Comparison of ENCODE assay signal across 1 cellular context in the genomic region with DNA sequence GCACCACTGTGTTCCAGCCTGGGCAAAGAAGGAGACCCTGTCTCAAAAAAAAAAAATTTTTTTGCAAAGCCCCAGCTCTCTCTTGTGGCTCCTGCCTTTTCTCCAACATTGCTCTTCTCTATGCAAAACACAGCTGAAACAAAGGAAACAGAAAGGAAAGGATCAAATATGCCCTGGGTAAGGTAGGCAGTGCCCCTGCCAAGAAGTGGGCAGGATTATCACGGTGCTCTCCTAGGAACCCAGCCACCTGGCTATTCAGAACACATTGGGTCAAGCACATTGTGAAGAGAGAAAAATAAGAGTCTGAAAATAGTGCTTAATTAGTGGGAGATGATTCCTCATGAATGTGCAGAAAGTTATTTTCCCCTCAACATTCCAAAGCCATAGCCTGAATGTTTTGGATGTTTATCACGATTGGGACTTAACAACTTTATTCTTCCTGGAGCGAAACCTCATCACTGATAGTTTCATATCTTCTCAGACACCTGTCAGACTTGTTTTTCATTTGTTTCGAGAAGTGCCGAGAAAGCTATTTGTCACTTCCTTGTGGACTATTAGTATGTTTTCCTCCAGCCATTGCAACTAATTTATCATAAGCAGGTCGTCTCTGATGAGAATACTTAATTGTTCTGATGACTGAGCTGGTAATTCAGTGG.
TF ChIP-seq lines count a peak whose summit lies in the region.

No MANE protein-coding gene starts in this region.

TF ChIP-seq in GM23338, 12 proteins besides CTCF, POLR2A, EP300 and RAD21 (continued from another document):
- TF ChIP-seq, protein P1, sequence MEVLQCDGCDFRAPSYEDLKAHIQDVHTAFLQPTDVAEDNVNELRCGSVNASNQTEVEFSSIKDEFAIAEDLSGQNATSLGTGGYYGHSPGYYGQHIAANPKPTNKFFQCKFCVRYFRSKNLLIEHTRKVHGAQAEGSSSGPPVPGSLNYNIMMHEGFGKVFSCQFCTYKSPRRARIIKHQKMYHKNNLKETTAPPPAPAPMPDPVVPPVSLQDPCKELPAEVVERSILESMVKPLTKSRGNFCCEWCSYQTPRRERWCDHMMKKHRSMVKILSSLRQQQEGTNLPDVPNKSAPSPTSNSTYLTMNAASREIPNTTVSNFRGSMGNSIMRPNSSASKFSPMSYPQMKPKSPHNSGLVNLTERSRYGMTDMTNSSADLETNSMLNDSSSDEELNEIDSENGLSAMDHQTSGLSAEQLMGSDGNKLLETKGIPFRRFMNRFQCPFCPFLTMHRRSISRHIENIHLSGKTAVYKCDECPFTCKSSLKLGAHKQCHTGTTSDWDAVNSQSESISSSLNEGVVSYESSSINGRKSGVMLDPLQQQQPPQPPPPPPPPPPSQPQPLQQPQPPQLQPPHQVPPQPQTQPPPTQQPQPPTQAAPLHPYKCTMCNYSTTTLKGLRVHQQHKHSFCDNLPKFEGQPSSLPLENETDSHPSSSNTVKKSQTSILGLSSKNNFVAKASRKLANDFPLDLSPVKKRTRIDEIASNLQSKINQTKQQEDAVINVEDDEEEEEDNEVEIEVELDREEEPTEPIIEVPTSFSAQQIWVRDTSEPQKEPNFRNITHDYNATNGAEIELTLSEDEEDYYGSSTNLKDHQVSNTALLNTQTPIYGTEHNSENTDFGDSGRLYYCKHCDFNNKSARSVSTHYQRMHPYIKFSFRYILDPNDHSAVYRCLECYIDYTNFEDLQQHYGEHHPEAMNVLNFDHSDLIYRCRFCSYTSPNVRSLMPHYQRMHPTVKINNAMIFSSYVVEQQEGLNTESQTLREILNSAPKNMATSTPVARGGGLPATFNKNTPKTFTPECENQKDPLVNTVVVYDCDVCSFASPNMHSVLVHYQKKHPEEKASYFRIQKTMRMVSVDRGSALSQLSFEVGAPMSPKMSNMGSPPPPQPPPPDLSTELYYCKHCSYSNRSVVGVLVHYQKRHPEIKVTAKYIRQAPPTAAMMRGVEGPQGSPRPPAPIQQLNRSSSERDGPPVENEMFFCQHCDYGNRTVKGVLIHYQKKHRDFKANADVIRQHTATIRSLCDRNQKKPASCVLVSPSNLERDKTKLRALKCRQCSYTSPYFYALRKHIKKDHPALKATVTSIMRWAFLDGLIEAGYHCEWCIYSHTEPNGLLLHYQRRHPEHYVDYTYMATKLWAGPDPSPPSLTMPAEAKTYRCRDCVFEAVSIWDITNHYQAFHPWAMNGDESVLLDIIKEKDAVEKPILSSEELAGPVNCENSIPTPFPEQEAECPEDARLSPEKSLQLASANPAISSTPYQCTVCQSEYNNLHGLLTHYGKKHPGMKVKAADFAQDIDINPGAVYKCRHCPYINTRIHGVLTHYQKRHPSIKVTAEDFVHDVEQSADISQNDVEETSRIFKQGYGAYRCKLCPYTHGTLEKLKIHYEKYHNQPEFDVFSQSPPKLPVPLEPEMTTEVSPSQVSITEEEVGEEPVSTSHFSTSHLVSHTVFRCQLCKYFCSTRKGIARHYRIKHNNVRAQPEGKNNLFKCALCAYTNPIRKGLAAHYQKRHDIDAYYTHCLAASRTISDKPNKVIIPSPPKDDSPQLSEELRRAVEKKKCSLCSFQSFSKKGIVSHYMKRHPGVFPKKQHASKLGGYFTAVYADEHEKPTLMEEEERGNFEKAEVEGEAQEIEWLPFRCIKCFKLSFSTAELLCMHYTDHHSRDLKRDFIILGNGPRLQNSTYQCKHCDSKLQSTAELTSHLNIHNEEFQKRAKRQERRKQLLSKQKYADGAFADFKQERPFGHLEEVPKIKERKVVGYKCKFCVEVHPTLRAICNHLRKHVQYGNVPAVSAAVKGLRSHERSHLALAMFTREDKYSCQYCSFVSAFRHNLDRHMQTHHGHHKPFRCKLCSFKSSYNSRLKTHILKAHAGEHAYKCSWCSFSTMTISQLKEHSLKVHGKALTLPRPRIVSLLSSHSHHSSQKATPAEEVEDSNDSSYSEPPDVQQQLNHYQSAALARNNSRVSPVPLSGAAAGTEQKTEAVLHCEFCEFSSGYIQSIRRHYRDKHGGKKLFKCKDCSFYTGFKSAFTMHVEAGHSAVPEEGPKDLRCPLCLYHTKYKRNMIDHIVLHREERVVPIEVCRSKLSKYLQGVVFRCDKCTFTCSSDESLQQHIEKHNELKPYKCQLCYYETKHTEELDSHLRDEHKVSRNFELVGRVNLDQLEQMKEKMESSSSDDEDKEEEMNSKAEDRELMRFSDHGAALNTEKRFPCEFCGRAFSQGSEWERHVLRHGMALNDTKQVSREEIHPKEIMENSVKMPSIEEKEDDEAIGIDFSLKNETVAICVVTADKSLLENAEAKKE (CRISPR knock-in tag; IDR thresholded peaks at IDR 0.05) = no peak
- TF ChIP-seq POLR2AphosphoS5 (IDR thresholded peaks at IDR 0.05; ENCODE audit: low read depth) = no peak
- no peak for TF ChIP-seq ZNF114 (CRISPR knock-in tag; IDR thresholded peaks at IDR 0.05)
- TF ChIP-seq STAT1 (IDR thresholded peaks at IDR 0.05; ENCODE audit: unreplicated experiment) = no peak
